Comparison of ENCODE assay signal across 8 cellular contexts in genomic region chr1:84103197-84103992, GRCh38. TPM values are rescaled to one million over a fixed set of nuclear protein-coding genes. Genes with fewer than 3 reads are reported as not detected.
DNase-seq lines count a peak whose midpoint lies in the region; ATAC-seq, FAIRE-seq and TF ChIP-seq lines count a peak whose summit lies in the region.

No MANE protein-coding gene starts in this region.

- DNase-seq in A172 (ENCODE audit: low spot score) = peak; percentile 84
- peak; percentile 11 for DNase-seq in GM10266 (ENCODE audit: extremely low spot score)
- DNase-seq in NCI-H2227 treated with DMSO at 0.1 percent for 48 hours (lab: John Stamatoyannopoulos, UW) = peak; percentile 52
- peak; percentile 89 for DNase-seq in bronchial epithelial cell (ENCODE audit: low read depth)
- no peak for DNase-seq in left lobe of liver (ENCODE audit: low spot score)
- DNase-seq in urothelium cell line (ENCODE audit: low spot score) = peak; percentile 76
- no peak for DNase-seq in NCI-H1092 treated with DMSO at 0.1 percent for 48 hours (lab: John Stamatoyannopoulos, UW)

- H3K4me3 ChIP-seq in bronchial epithelial cell (ENCODE audit: low read depth, low read length) = no peak overlapping the region

- TF ChIP-seq CTCF in GM10266 (IDR thresholded peaks at IDR 0.05; ENCODE audit: control insufficient read depth, insufficient read depth, low read depth, missing control alignments) (no peak), bronchial epithelial cell (IDR thresholded peaks at IDR 0.05; ENCODE audit: insufficient read depth, low read length, severe bottlenecking) (no peak)

- ATAC-seq in HG02943 (IDR thresholded peaks at IDR 0.05; ENCODE audit: low read depth, unreplicated experiment) (peak; percentile 67), left lobe of liver (peak; percentile 91)

- no peaks in the 10 kb centered on the region for H3K27me3 ChIP-seq in bronchial epithelial cell (ENCODE audit: control insufficient read depth, insufficient read depth, low read length)

- H3K36me3 ChIP-seq in bronchial epithelial cell (ENCODE audit: control insufficient read depth, insufficient read depth, low read length) = no peaks in the 10 kb centered on the region

- FAIRE-seq in bronchial epithelial cell (lab: Jason Lieb, UNC) (peak; percentile 23), urothelium cell line (lab: Jason Lieb, UNC) (peak; percentile 67)

RNA-seq across cellular contexts. Expression of gene PRKACB, which starts 40.7 kb away (rescaled TPM):
- 12.5 and 14.6 TPM in 2 replicates for total RNA-seq in A172 (2014; rRNA removed; shearing (Covaris generic))
- total RNA-seq in bronchial epithelial cell (2.1 and 4.5 TPM in 2 replicates), left lobe of liver (16.6 TPM)

Comparison
In these comparisons a context has a peak if more than half of its experiments do, and no peak if none do; other contexts are left out.
1. DNase-seq: peak in A172 (single experiment), GM10266 (single experiment), NCI-H2227 treated with DMSO at 0.1 percent for 48 hours (single experiment), bronchial epithelial cell (single experiment) and urothelium cell line (single experiment); none in left lobe of liver (single experiment) and NCI-H1092 treated with DMSO at 0.1 percent for 48 hours (single experiment).